In genomic region chrX:154397888-154398667, GRCh38 we compare ENCODE assay signal across 8 cellular contexts. TPM values are rescaled to one million over a fixed set of nuclear protein-coding genes. Genes with fewer than 3 reads are reported as not detected.
DNase-seq lines count a peak whose midpoint lies in the region; ATAC-seq and TF ChIP-seq lines count a peak whose summit lies in the region.

Gene RPL10 (plus strand): TSS chrX:154398377. CDS start chrX:154398520, 143 bp downstream.

- H3K36me3 Mint-ChIP-seq in T-helper 1 cell treated with Interleukin-12 subunit alpha and Interleukin-12 subunit beta and Interleukin-4 antibody, amounts not matched to agents 30 μg/mL and 1 μg/mL, for 36 hours (ENCODE audit: low read depth): peaks cover 25% of the 10 kb centered on the region

- H3K4me1 Mint-ChIP-seq in T-helper 1 cell treated with Interleukin-12 subunit alpha and Interleukin-12 subunit beta and Interleukin-4 antibody, amounts not matched to agents 30 μg/mL and 1 μg/mL, for 36 hours (ENCODE audit: low read depth): peaks cover 14% of the 10 kb centered on the region

- H3K27ac ChIP-seq in heart left ventricle (peak within 1 kb of the TSS; percentile 98 to 100 (median 98)), transverse colon (peak within 1 kb of the TSS; percentile 97 to 99 (median 98))

- no peak for TF ChIP-seq EP300 in transverse colon (IDR thresholded peaks at IDR 0.05; ENCODE audit: low read depth)

- in situ Hi-C loops in transverse colon (cut with MboI; ENCODE audit: low pct_ligation_motif_present in 1 of 4, low pct_unique_long_range_greater_than_20kb in 1 of 4, low sequenced_read_pairs in 3 of 4): no loop called here

- H3K4me3 ChIP-seq in heart left ventricle (peak within 1 kb of the TSS; percentile 67 to 99 (median 86)), transverse colon (peak within 1 kb of the TSS; percentile 60 to 84 (median 67))

- H3K4me1 ChIP-seq in heart left ventricle: peaks cover 0 to 16% (median 10%) of the 10 kb centered on the region in 12 donors
- H3K4me1 ChIP-seq in transverse colon: peaks cover 0 to 20% (median 8%) of the 10 kb centered on the region in 4 donors

- intact Hi-C loops in heart left ventricle (cut with DNase I) (loop anchor here in 2 of 10 donors (5.0 kb wide), 4 partner anchors 79 to 139 kb away; partner anchors contain the start of genes FAM3A (in 1 of the 2), LAGE3 (in 1 of the 2) and SLC10A3 (in 1 of the 2)), transverse colon (cut with DNase I; ENCODE audit: low total_unique reads) (loop anchor here (5.0 kb wide), 1 partner anchor 46 kb away; no protein-coding TSS in a partner anchor)

- no peaks in the 10 kb centered on the region for H3K9me3 ChIP-seq in heart left ventricle
- no peaks in the 10 kb centered on the region for H3K9me3 ChIP-seq in transverse colon

- peaks cover 0 to 31% (median 24%) of the 10 kb centered on the region in 9 donors for H3K36me3 ChIP-seq in heart left ventricle
- H3K36me3 ChIP-seq in transverse colon: peaks cover 0 to 10% (median 0%) of the 10 kb centered on the region in 4 donors

- H3K9me3 Mint-ChIP-seq in T-helper 1 cell treated with Interleukin-12 subunit alpha and Interleukin-12 subunit beta and Interleukin-4 antibody, amounts not matched to agents 30 μg/mL and 1 μg/mL, for 36 hours: no peaks in the 10 kb centered on the region

- no peaks in the 10 kb centered on the region for H3K27me3 ChIP-seq in heart left ventricle
- no peaks in the 10 kb centered on the region for H3K27me3 ChIP-seq in transverse colon

- peak; percentile 94 for DNase-seq in NCI-H1694 treated with DMSO at 0.1 percent for 48 hours (lab: John Stamatoyannopoulos, UW)
- peak; percentile 96 for DNase-seq in amniotic epithelial cell (ENCODE audit: low read depth)
- peak; percentile 92 to 97 (median 96) for DNase-seq in heart left ventricle
- peak; percentile 95 for DNase-seq in pons (ENCODE audit: low spot score)
- peak; percentile 94 for DNase-seq in transverse colon

- no peak for TF ChIP-seq CTCF in heart left ventricle (IDR thresholded peaks at IDR 0.05)
- no peak for TF ChIP-seq CTCF in transverse colon (IDR thresholded peaks at IDR 0.05)

- 0 to 52% (median 14%) methylated on average over 63 to 69 of the region's 69 CpGs for WGBS in heart left ventricle, 4 donors
- WGBS in transverse colon (ENCODE audit: low coverage in 1 of 2), 2 donors: 55% methylated on average over 69 of the region's 69 CpGs; no CpG with 5 or more reads in 1 of the 2 donors

- H3K4me3 Mint-ChIP-seq in T-helper 1 cell treated with Interleukin-12 subunit alpha and Interleukin-12 subunit beta and Interleukin-4 antibody, amounts not matched to agents 30 μg/mL and 1 μg/mL, for 36 hours: peak within 1 kb of the TSS; percentile 100

- peak within 1 kb of the TSS; percentile 100 for H3K27ac Mint-ChIP-seq in T-helper 1 cell treated with Interleukin-12 subunit alpha and Interleukin-12 subunit beta and Interleukin-4 antibody, amounts not matched to agents 30 μg/mL and 1 μg/mL, for 36 hours

- H3K27me3 Mint-ChIP-seq in T-helper 1 cell treated with Interleukin-12 subunit alpha and Interleukin-12 subunit beta and Interleukin-4 antibody, amounts not matched to agents 30 μg/mL and 1 μg/mL, for 36 hours (ENCODE audit: low read depth): peaks cover 8% of the 10 kb centered on the region

- ATAC-seq in HG02885 (IDR thresholded peaks at IDR 0.05; ENCODE audit: poor library complexity, unreplicated experiment) (peak; percentile 81), heart left ventricle (peak; percentile 87 to 97 (median 92))

- TF ChIP-seq POLR2A in GM15510 (IDR thresholded peaks at IDR 0.05; ENCODE audit: borderline replicate concordance, extremely low read depth, insufficient read length) (peak; percentile 96), heart left ventricle (IDR thresholded peaks at IDR 0.05) (peak in 1 of 2 donors; percentile 91), transverse colon (IDR thresholded peaks at IDR 0.05) (peak; percentile 98)

RNA-seq across cellular contexts. Expression of gene RPL10, which starts in this region (rescaled TPM):
- 1,000 to 10,000 TPM; 1,381 to 3,072 (median 2,052) TPM for total RNA-seq in heart left ventricle
- 1,000 to 10,000 TPM; 2,362 to 5,995 TPM for polyA plus RNA-seq in heart left ventricle
- total RNA-seq in transverse colon: 1,000 to 10,000 TPM; 1,352 to 4,861 (median 3,415) TPM

Comparison
In these comparisons a context has a peak if more than half of its experiments do, and no peak if none do; other contexts are left out.
1. Peak in every context shown above with its lines: DNase-seq, ATAC-seq, H3K4me3 ChIP-seq and H3K27ac ChIP-seq.